ENCODE assay signal across 27 cellular contexts in the genomic region with DNA sequence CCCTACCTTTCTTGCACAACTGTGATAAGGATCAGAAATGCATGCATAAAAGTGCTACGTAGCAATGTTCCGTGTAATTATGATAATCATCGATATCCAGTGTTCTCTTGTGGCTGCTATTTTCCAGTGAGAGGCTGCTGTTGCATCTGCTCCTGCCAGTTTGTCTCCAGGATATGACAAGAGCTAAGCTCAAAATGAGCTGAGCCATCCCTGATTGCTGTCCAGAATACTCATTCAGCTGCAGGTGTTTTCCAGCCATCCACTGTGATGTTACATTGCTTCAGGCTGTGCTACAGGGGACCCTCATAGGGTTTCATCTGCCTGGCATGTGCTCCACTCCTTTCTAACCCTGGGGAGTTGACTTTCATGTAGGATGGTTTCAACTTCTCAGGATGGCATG.
A peak's percentile ranks its signal among the peaks of the same experiment; 100 is the strongest.
DNase-seq lines count a peak whose midpoint lies in the region; ATAC-seq lines count a peak whose summit lies in the region.
"Had no signal": no experiment of that assay in that cellular context is flagged by ENCODE, and none has a peak within 500 bp of the region (broad histone marks: within the 10 kb centered on the region; RNA-seq: fewer than 3 reads in every experiment).

No MANE protein-coding gene starts in this region.

- ATAC-seq in HG03439 (IDR thresholded peaks at IDR 0.05; ENCODE audit: unreplicated experiment), result no peak
- ATAC-seq: A549; activated CD4-positive, alpha-beta T cell treated with anti-CD3 and anti-CD28 coated beads for 36 hours; activated naive CD8-positive, alpha-beta T cell treated with anti-CD3 and anti-CD28 coated beads, Interleukin-2, amount 50 U/mL, for 24 hours; esophagus mucosa; left lung; stimulated activated effector memory CD8-positive, alpha-beta T cell treated with anti-CD3 and anti-CD28 coated beads, Interleukin-12 subunit alpha, Interleukin-12 subunit beta, amount 100 ng/mL, for 72 hours had no signal

- DNase-seq in NCI-H748 (lab: John Stamatoyannopoulos, UW; ENCODE audit: unreplicated experiment) (peak; percentile 70), NCI-H748 treated with DMSO at 0.1 percent for 48 hours (lab: John Stamatoyannopoulos, UW) (no peak), NCI-H146 (lab: John Stamatoyannopoulos, UW) (peak; percentile 89), SHP77 treated with DMSO at 0.1 percent for 48 hours (lab: John Stamatoyannopoulos, UW) (peak; percentile 47), retina (peak; percentile 25), NCI-H1436 (lab: John Stamatoyannopoulos, UW) (no peak)
- DNase-seq in activated CD4-positive, CD25-positive, alpha-beta regulatory T cell (lab: John Stamatoyannopoulos, UW), result no peak
- DNase-seq: activated CD4-positive, alpha-beta T cell treated with anti-CD3 and anti-CD28 coated beads for 36 hours; activated CD8-positive, alpha-beta memory T cell treated with anti-CD3 and anti-CD28 coated beads for 24 hours; activated gamma-delta T cell treated with Interleukin-2 at 50 U/mL for 16 hours; activated naive CD8-positive, alpha-beta T cell treated with anti-CD3 and anti-CD28 coated beads, Interleukin-2, amount 50 U/mL, for 24 hours; activated T-cell treated with anti-CD3 and anti-CD28 coated beads, Interleukin-2, amount 50 U/mL, for 1 hour; DMS79 treated with DMSO at 0.1 percent for 48 hours; effector memory CD4-positive, alpha-beta T cell; foreskin melanocyte; H9; hippocampal formation; immature natural killer cell; left lung; mesendoderm; NCI-H446; occipital lobe; T-helper 2 cell had no signal

Comparison
In these comparisons a context has a peak if more than half of its experiments do, and no peak if none do; other contexts are left out.
1. DNase-seq: peak in NCI-H748 (single experiment), NCI-H146 (single experiment), SHP77 treated with DMSO at 0.1 percent for 48 hours (single experiment) and retina (single experiment); none in NCI-H748 treated with DMSO at 0.1 percent for 48 hours (single experiment), NCI-H1436 (single experiment) and activated CD4-positive, CD25-positive, alpha-beta regulatory T cell (0 of 4).